In genomic region chr6:10558575-10558974, GRCh38 we compare ENCODE assay signal across 13 cellular contexts. TPM values are rescaled to one million over a fixed set of nuclear protein-coding genes. Genes with fewer than 3 reads are reported as not detected.
DNase-seq lines count a peak whose midpoint lies in the region; TF ChIP-seq lines count a peak whose summit lies in the region.
"Had no signal": no experiment of that assay in that cellular context is flagged by ENCODE, and none has a peak within 500 bp of the region (broad histone marks: within the 10 kb centered on the region; RNA-seq: fewer than 3 reads in every experiment).

No MANE protein-coding gene starts in this region.

- no peak for TF ChIP-seq CTCF in mesothelial cell of epicardium (IDR thresholded peaks at IDR 0.05; ENCODE audit: unreplicated experiment)
- no peak for TF ChIP-seq CTCF in OCI-LY7 (conservative IDR thresholded peaks at IDR 0.05; ENCODE audit: low read length)
- TF ChIP-seq CTCF in PC-9 (conservative IDR thresholded peaks at IDR 0.05) = no peak

- H3K9me3 ChIP-seq in OCI-LY7 (ENCODE audit: low read length) = no peaks in the 10 kb centered on the region
- H3K9me3 ChIP-seq in PC-9 (ENCODE audit: insufficient read depth, low read depth) = no peaks in the 10 kb centered on the region
- H3K9me3 ChIP-seq: right lobe of liver had no signal

- H2AFZ ChIP-seq in OCI-LY7 (ENCODE audit: low read length) (no peak overlapping the region), PC-9 (no peak overlapping the region)
- H2AFZ ChIP-seq: GM23248 had no signal

- H3K36me3 ChIP-seq in OCI-LY7 (ENCODE audit: insufficient read depth, low read length) (peaks cover 31% of the 10 kb centered on the region), PC-9 (ENCODE audit: low read depth) (0 out of 2 replicates have a peak, but pooled peaks cover 3% of the 10 kb centered on the region)
- H3K36me3 ChIP-seq: right lobe of liver had no signal

- peaks cover 70% of the 10 kb centered on the region for H3K4me1 Mint-ChIP-seq in mesothelial cell of epicardium
- no peaks in the 10 kb centered on the region for H3K4me1 Mint-ChIP-seq in activated naive CD4-positive, alpha-beta T cell treated with anti-CD3 and anti-CD28 coated beads for 36 hours (ENCODE audit: low read depth)

- peaks cover 3% of the 10 kb centered on the region for H3K36me3 Mint-ChIP-seq in mesothelial cell of epicardium
- H3K36me3 Mint-ChIP-seq in activated naive CD4-positive, alpha-beta T cell treated with anti-CD3 and anti-CD28 coated beads for 36 hours (ENCODE audit: low read depth) = peaks cover 9% of the 10 kb centered on the region

- CTCF ChIA-PET in activated naive CD4-positive, alpha-beta T cell treated with anti-CD3 and anti-CD28 coated beads for 36 hours (lab: Charles Lee) = no interaction called here
- CTCF ChIA-PET in OCI-LY7 (lab: Charles Lee; ENCODE audit: unreplicated experiment) = no interaction called here
- CTCF ChIA-PET in PC-9 (lab: Charles Lee) = no interaction called here

- H3K79me2 ChIP-seq in OCI-LY7 (ENCODE audit: insufficient read depth, low read depth, low read length) (peaks cover 31% of the 10 kb centered on the region; the same call in 1 of the 2 replicates), PC-9 (ENCODE audit: low read depth) (no peaks in the 10 kb centered on the region; the same call in 1 of the 2 replicates)

- no peaks in the 10 kb centered on the region for H3K27me3 Mint-ChIP-seq in mesothelial cell of epicardium (ENCODE audit: low read depth)
- no peaks in the 10 kb centered on the region for H3K27me3 Mint-ChIP-seq in activated naive CD4-positive, alpha-beta T cell treated with anti-CD3 and anti-CD28 coated beads for 36 hours (ENCODE audit: low read depth)

- peak overlapping the region; percentile 51 for H3K4me3 Mint-ChIP-seq in mesothelial cell of epicardium
- H3K4me3 Mint-ChIP-seq in activated naive CD4-positive, alpha-beta T cell treated with anti-CD3 and anti-CD28 coated beads for 36 hours = no peak overlapping the region
- H3K4me3 Mint-ChIP-seq: T-helper 2 cell treated with Interferon-gamma antibody and Interleukin-4, amounts not matched to agents 5 μg/mL and 100 μg/mL, for 36 hours had no signal

- H3K4me1 ChIP-seq in OCI-LY7 (ENCODE audit: insufficient read depth, low read length, poor library complexity, severe bottlenecking) (peaks cover 22% of the 10 kb centered on the region), PC-9 (replicated peaks; ENCODE audit: insufficient read depth) (no peaks in the 10 kb centered on the region)

- H3K4me3 ChIP-seq in OCI-LY7 (ENCODE audit: low read depth, low read length, poor library complexity, severe bottlenecking) = no peak overlapping the region
- H3K4me3 ChIP-seq in PC-9 = no peak overlapping the region
- H3K4me3 ChIP-seq: GM23248, right lobe of liver had no signal

- peak; percentile 49 for DNase-seq in Ammon's horn (ENCODE audit: low spot score)
- peak; percentile 90 for DNase-seq in NCI-H1105 treated with DMSO at 0.1 percent for 48 hours (lab: John Stamatoyannopoulos, UW)
- peak; percentile 68 for DNase-seq in dermis blood vessel endothelial cell
- DNase-seq in mesothelial cell of epicardium (ENCODE audit: low spot score in 2 of 2, unreplicated experiment in 2 of 2) = no peak
- DNase-seq in stimulated activated CD4-positive, alpha-beta T cell treated with anti-CD3 and anti-CD28 coated beads, Interleukin-1b, Interleukin-23, amount 100 ng/mL, for 48 hours = no peak
- no peak for DNase-seq in activated naive CD4-positive, alpha-beta T cell treated with anti-CD3 and anti-CD28 coated beads for 36 hours
- DNase-seq in OCI-LY7 (ENCODE audit: low spot score) = no peak
- no peak for DNase-seq in PC-9
- DNase-seq: GM23248, KG1, kidney, right lobe of liver had no signal

- POLR2A ChIA-PET in OCI-LY7 (lab: Charles Lee) (interaction anchor here (1.3 kb wide), 1 partner anchor 9 kb away, joined by 5 read pairs; no protein-coding TSS in a partner anchor), PC-9 (lab: Charles Lee; ENCODE audit: unreplicated experiment) (no interaction called here)

- H3K4me2 ChIP-seq in OCI-LY7 (ENCODE audit: low read length) = no peak overlapping the region
- H3K4me2 ChIP-seq in PC-9 = no peak overlapping the region

- H3K27ac Mint-ChIP-seq in mesothelial cell of epicardium = peak overlapping the region; percentile 67
- H3K27ac Mint-ChIP-seq in activated naive CD4-positive, alpha-beta T cell treated with anti-CD3 and anti-CD28 coated beads for 36 hours = no peak overlapping the region
- H3K27ac Mint-ChIP-seq: T-helper 2 cell treated with Interferon-gamma antibody and Interleukin-4, amounts not matched to agents 5 μg/mL and 100 μg/mL, for 36 hours had no signal

- H4K20me1 ChIP-seq in OCI-LY7 (ENCODE audit: insufficient read depth, low read length) (peaks cover 6% of the 10 kb centered on the region; the same call in 1 of the 2 replicates), PC-9 (ENCODE audit: insufficient read depth) (no peaks in the 10 kb centered on the region)

- H3K27me3 ChIP-seq in PC-9 (ENCODE audit: insufficient read depth, low read depth) = no peaks in the 10 kb centered on the region
- H3K27me3 ChIP-seq: right lobe of liver had no signal

- H3F3A ChIP-seq in PC-9 (ENCODE audit: insufficient read depth, low read depth) = no peaks in the 10 kb centered on the region

- BruUV-seq in OCI-LY7 (replicated peaks; lab: Mats Ljungman, UMichigan) (no TSS peak), PC-9 (replicated peaks; lab: Mats Ljungman, UMichigan) (no TSS peak)

- intact Hi-C loops in activated naive CD4-positive, alpha-beta T cell treated with anti-CD3 and anti-CD28 coated beads for 36 hours (cut with micrococcal nuclease) = no loop called here
- intact Hi-C loops in OCI-LY7 (cut with micrococcal nuclease; ENCODE audit: unreplicated experiment) = no loop called here
- intact Hi-C loops in PC-9 (cut with micrococcal nuclease; ENCODE audit: unreplicated experiment) = no loop called here

- H3K9me3 Mint-ChIP-seq in mesothelial cell of epicardium = no peaks in the 10 kb centered on the region
- H3K9me3 Mint-ChIP-seq in activated naive CD4-positive, alpha-beta T cell treated with anti-CD3 and anti-CD28 coated beads for 36 hours = no peaks in the 10 kb centered on the region
- H3K9me3 Mint-ChIP-seq: T-helper 2 cell treated with Interferon-gamma antibody and Interleukin-4, amounts not matched to agents 5 μg/mL and 100 μg/mL, for 36 hours had no signal

- no peak overlapping the region for H3K27ac ChIP-seq in OCI-LY7 (ENCODE audit: low read depth, low read length, poor library complexity, severe bottlenecking)
- H3K27ac ChIP-seq in PC-9 = no peak overlapping the region
- H3K27ac ChIP-seq: GM23248, right lobe of liver had no signal

- no peaks in the 10 kb centered on the region for H3K9me2 ChIP-seq in OCI-LY7 (ENCODE audit: insufficient read depth, low read length)
- H3K9me2 ChIP-seq in PC-9 (ENCODE audit: insufficient read depth) = no peaks in the 10 kb centered on the region

RNA-seq across cellular contexts. Expression of gene GCNT2, which starts 37.4 kb away (rescaled TPM):
- total RNA-seq in dermis blood vessel endothelial cell (42.2 and 53.9 TPM in 2 replicates), mesothelial cell of epicardium (29.3 to 35.0 TPM (median 32.2 TPM) in 3 replicates), OCI-LY7 (2022) (23.8 and 25.2 TPM in 2 replicates), PC-9 (2021) (28.4 and 35.7 TPM in 2 replicates)
- 1 to 10 TPM; 1.4 to 1.6 TPM for total RNA-seq in activated naive CD4-positive, alpha-beta T cell treated with anti-CD3 and anti-CD28 coated beads for 36 hours
- total RNA-seq in OCI-LY7 (2014; rRNA removed; shearing (Covaris generic)) = 15.4 and 17.4 TPM in 2 replicates
- total RNA-seq: GM23248 had no signal

Comparison
In these comparisons a context has a peak if more than half of its experiments do, and no peak if none do; other contexts are left out.
1. DNase-seq: peak in Ammon's horn (single experiment), NCI-H1105 treated with DMSO at 0.1 percent for 48 hours (single experiment) and dermis blood vessel endothelial cell (single experiment); none in mesothelial cell of epicardium (0 of 2), stimulated activated CD4-positive, alpha-beta T cell treated with anti-CD3 and anti-CD28 coated beads, Interleukin-1b, Interleukin-23, amount 100 ng/mL, for 48 hours (single experiment), activated naive CD4-positive, alpha-beta T cell treated with anti-CD3 and anti-CD28 coated beads for 36 hours (single experiment), OCI-LY7 (single experiment) and PC-9 (0 of 2).
2. RNA of gene GCNT2, which starts 37.4 kb away (total RNA-seq): 42.2 to 53.9 TPM in dermis blood vessel endothelial cell, 28.4 to 35.7 TPM in PC-9, 29.3 to 35.0 TPM in mesothelial cell of epicardium and 15.4 to 25.2 TPM in OCI-LY7; 1.4 to 1.6 TPM in activated naive CD4-positive, alpha-beta T cell treated with anti-CD3 and anti-CD28 coated beads for 36 hours; every median in the first group is over 4 times any median in the second.